In the genomic region with DNA sequence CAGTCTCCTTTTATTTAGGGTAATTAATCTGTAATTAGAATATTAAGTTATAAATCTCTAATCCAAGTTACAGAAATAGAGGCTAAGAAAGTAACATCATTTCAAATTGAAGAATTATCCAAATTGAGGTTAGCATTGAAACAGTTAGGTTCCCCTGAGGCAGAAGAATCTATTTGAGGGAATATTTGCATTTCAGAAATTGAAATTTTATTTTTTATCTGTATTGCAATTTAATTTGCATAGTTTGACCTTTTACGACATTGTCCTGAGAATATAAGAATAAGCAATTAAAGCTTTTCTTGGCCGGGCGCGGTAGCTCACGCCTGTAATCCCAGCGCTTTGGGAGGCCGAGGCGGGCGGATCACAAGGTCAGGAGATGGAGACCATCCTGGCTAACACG, we compare ENCODE assay signal across 30 cellular contexts.
"Had no signal": no experiment of that assay in that cellular context is flagged by ENCODE, and none has a peak within 500 bp of the region (broad histone marks: within the 10 kb centered on the region; RNA-seq: fewer than 3 reads in every experiment).

No MANE protein-coding gene starts in this region.

- H3K27me3 Mint-ChIP-seq: activated CD4-positive, alpha-beta memory T cell treated with anti-CD3 and anti-CD28 coated beads, Interleukin-2, amount 10 ng/mL, durations not matched to agents 7 days and 5 days; activated CD8-positive, alpha-beta memory T cell treated with anti-CD3 and anti-CD28 coated beads, Interleukin-2, amount 10 ng/mL, durations not matched to agents 7 days and 5 days; activated naive CD4-positive, alpha-beta T cell treated with anti-CD3 and anti-CD28 coated beads, Interleukin-2, amount 10 ng/mL, durations not matched to agents 7 days and 5 days; activated naive CD8-positive, alpha-beta T cell; activated naive CD8-positive, alpha-beta T cell treated with anti-CD3 and anti-CD28 coated beads, Interleukin-2, amount 50 U/mL, for 24 hours; brain had no signal

- H3K27ac ChIP-seq: KMS-11, SJCRH30, SK-N-MC had no signal

- H3K27ac Mint-ChIP-seq: activated CD4-positive, alpha-beta memory T cell treated with anti-CD3 and anti-CD28 coated beads, Interleukin-2, amount 10 ng/mL, durations not matched to agents 7 days and 5 days; activated CD8-positive, alpha-beta memory T cell treated with anti-CD3 and anti-CD28 coated beads, Interleukin-2, amount 10 ng/mL, durations not matched to agents 7 days and 5 days; activated naive CD4-positive, alpha-beta T cell treated with anti-CD3 and anti-CD28 coated beads, Interleukin-2, amount 10 ng/mL, durations not matched to agents 7 days and 5 days; activated naive CD8-positive, alpha-beta T cell; brain; T-helper 1 cell treated with Interleukin-12 subunit alpha and Interleukin-12 subunit beta and Interleukin-4 antibody, amounts not matched to agents 30 μg/mL and 1 μg/mL, for 36 hours; T-helper 2 cell treated with Interferon-gamma antibody and Interleukin-4, amounts not matched to agents 5 μg/mL and 100 μg/mL, for 36 hours had no signal

- H3K9me3 ChIP-seq: SJCRH30 had no signal

- H3K4me1 Mint-ChIP-seq: brain had no signal

- H3K4me2 ChIP-seq: KMS-11 had no signal

- H3K4me1 ChIP-seq: SJCRH30 had no signal

- H3K27me3 ChIP-seq: SJCRH30 had no signal

- H3K4me3 ChIP-seq: SJCRH30, SK-N-MC had no signal

- DNase-seq: activated CD4-positive, alpha-beta memory T cell treated with anti-CD3 and anti-CD28 coated beads, Interleukin-2, amount 10 ng/mL, durations not matched to agents 7 days and 5 days; activated CD4-positive, alpha-beta T cell treated with anti-CD3 and anti-CD28 coated beads for 4 hours; activated CD4-positive, CD25-positive, alpha-beta regulatory T cell treated with anti-CD3 and anti-CD28 coated beads, Interleukin-2, amount 50 U/mL, for 72 hours; activated CD8-positive, alpha-beta memory T cell treated with anti-CD3 and anti-CD28 coated beads for 24 hours; activated CD8-positive, alpha-beta memory T cell treated with anti-CD3 and anti-CD28 coated beads, Interleukin-2, amount 10 ng/mL, durations not matched to agents 7 days and 5 days; activated CD8-positive, alpha-beta memory T cell treated with anti-CD3 and anti-CD28 coated beads, Interleukin-2, amount 50 U/mL, for 48 hours; activated effector memory CD4-positive, alpha-beta T cell treated with Interleukin-2 at 50 U/mL for 16 hours; activated naive CD4-positive, alpha-beta T cell treated with anti-CD3 and anti-CD28 coated beads, Interleukin-2, amount 10 ng/mL, durations not matched to agents 7 days and 5 days; activated naive CD8-positive, alpha-beta T cell treated with anti-CD3 and anti-CD28 coated beads, Interleukin-2, amount 50 U/mL, for 24 hours; activated T-cell treated with anti-CD3 and anti-CD28 coated beads, Interleukin-2, amount 50 U/mL, for 48 hours; anterior cingulate cortex; caudate nucleus; cerebellar nuclear complex; NCI-H1105; NCI-H1417 treated with DMSO at 0.1 percent for 48 hours; NCI-H187 treated with DMSO at 0.1 percent for 48 hours; NCI-H2081; NCI-H2171 treated with DMSO at 0.1 percent for 48 hours; NCI-H345; NCI-H524 treated with DMSO at 0.1 percent for 48 hours; NCI-H748 treated with DMSO at 0.1 percent for 48 hours; SHP77; SJCRH30 had no signal

- H3K9me3 Mint-ChIP-seq: activated CD4-positive, alpha-beta memory T cell treated with anti-CD3 and anti-CD28 coated beads, Interleukin-2, amount 10 ng/mL, durations not matched to agents 7 days and 5 days; activated naive CD4-positive, alpha-beta T cell treated with anti-CD3 and anti-CD28 coated beads, Interleukin-2, amount 10 ng/mL, durations not matched to agents 7 days and 5 days; activated naive CD8-positive, alpha-beta T cell treated with anti-CD3 and anti-CD28 coated beads, Interleukin-2, amount 50 U/mL, for 24 hours; brain; T-helper 1 cell treated with Interleukin-12 subunit alpha and Interleukin-12 subunit beta and Interleukin-4 antibody, amounts not matched to agents 30 μg/mL and 1 μg/mL, for 36 hours; T-helper 2 cell treated with Interferon-gamma antibody and Interleukin-4, amounts not matched to agents 5 μg/mL and 100 μg/mL, for 36 hours had no signal

- H3K36me3 Mint-ChIP-seq: brain had no signal

- H3K4me3 Mint-ChIP-seq: activated CD4-positive, alpha-beta memory T cell treated with anti-CD3 and anti-CD28 coated beads, Interleukin-2, amount 10 ng/mL, durations not matched to agents 7 days and 5 days; activated CD8-positive, alpha-beta memory T cell treated with anti-CD3 and anti-CD28 coated beads, Interleukin-2, amount 10 ng/mL, durations not matched to agents 7 days and 5 days; activated naive CD4-positive, alpha-beta T cell treated with anti-CD3 and anti-CD28 coated beads, Interleukin-2, amount 10 ng/mL, durations not matched to agents 7 days and 5 days; activated naive CD8-positive, alpha-beta T cell; activated naive CD8-positive, alpha-beta T cell treated with anti-CD3 and anti-CD28 coated beads, Interleukin-2, amount 50 U/mL, for 24 hours; brain; T-helper 1 cell treated with Interleukin-12 subunit alpha and Interleukin-12 subunit beta and Interleukin-4 antibody, amounts not matched to agents 30 μg/mL and 1 μg/mL, for 36 hours; T-helper 2 cell treated with Interferon-gamma antibody and Interleukin-4, amounts not matched to agents 5 μg/mL and 100 μg/mL, for 36 hours had no signal

- ATAC-seq: activated CD8-positive, alpha-beta memory T cell treated with anti-CD3 and anti-CD28 coated beads, Interleukin-2, amount 10 ng/mL, durations not matched to agents 7 days and 5 days; activated naive CD8-positive, alpha-beta T cell treated with anti-CD3 and anti-CD28 coated beads, Interleukin-2, amount 50 U/mL, for 24 hours; Panc1 had no signal
